ENCODE assay signal across 8 cellular contexts in genomic region chr22:49885281-49885680, GRCh38.
"Had no signal": no experiment of that assay in that cellular context is flagged by ENCODE, and none has a peak within 500 bp of the region (broad histone marks: within the 10 kb centered on the region; RNA-seq: fewer than 3 reads in every experiment).

No MANE protein-coding gene starts in this region.

- DNase-seq: GM23248, GOT3, H7, HFFc6, KBM-7 had no signal

- H3K27me3 Mint-ChIP-seq: IgD-negative memory B cell had no signal

- H3K9me3 Mint-ChIP-seq: IgD-negative memory B cell had no signal

- ATAC-seq: HCT116, HepG2 had no signal

- H3K4me3 Mint-ChIP-seq: HFFc6, IgD-negative memory B cell had no signal

- H3K27ac Mint-ChIP-seq: HFFc6, IgD-negative memory B cell had no signal

- FAIRE-seq: HepG2 had no signal
